Comparison of ENCODE assay signal across 20 cellular contexts in the genomic region with DNA sequence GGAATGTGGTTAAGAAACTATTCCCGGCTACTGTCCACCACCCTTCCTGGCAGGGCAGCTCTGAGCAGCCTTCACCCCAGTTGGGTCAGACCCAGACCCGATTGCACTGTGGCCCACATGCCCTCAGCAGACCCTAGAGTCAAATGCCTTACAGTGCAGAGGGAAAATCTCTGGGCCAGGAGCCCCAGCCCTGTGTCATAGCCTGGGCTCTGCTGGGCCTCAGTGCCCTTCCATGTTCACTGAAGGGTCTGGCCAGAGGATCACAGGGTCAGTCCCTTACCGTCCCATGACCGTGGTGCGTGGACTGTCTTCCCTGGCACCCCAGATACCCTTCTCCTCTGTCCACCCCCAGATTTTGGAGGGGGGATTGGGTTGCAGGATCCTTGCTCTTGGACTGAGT.
DNase-seq lines count a peak whose midpoint lies in the region; ATAC-seq and TF ChIP-seq lines count a peak whose summit lies in the region.
"Had no signal": no experiment of that assay in that cellular context is flagged by ENCODE, and none has a peak within 500 bp of the region (broad histone marks: within the 10 kb centered on the region; RNA-seq: fewer than 3 reads in every experiment).

No MANE protein-coding gene starts in this region.

- no peak for ATAC-seq in GM19395 (IDR thresholded peaks at IDR 0.05; ENCODE audit: unreplicated experiment)
- ATAC-seq: SK-N-SH treated with all-trans-retinoic acid at 6 μM for 48 hours had no signal

- H3K27me3 ChIP-seq in colonic mucosa (no peaks in the 10 kb centered on the region), testis (no peaks in the 10 kb centered on the region)
- H3K27me3 ChIP-seq: uterus had no signal

- no peak overlapping the region for H3K27ac ChIP-seq in colonic mucosa
- no peak overlapping the region for H3K27ac ChIP-seq in testis
- H3K27ac ChIP-seq: KMS-11, uterus, WERI-Rb-1 had no signal

- H3K4me3 ChIP-seq in colonic mucosa (no peak overlapping the region), testis (no peak overlapping the region)
- H3K4me3 ChIP-seq: HAP-1, uterus had no signal

- TF ChIP-seq POLR2A in testis (IDR thresholded peaks at IDR 0.05) = no peak

- no peaks in the 10 kb centered on the region for H3K36me3 ChIP-seq in colonic mucosa
- no peaks in the 10 kb centered on the region for H3K36me3 ChIP-seq in testis (ENCODE audit: low read depth, missing control alignments)
- H3K36me3 ChIP-seq: HAP-1, uterus, WERI-Rb-1 had no signal

- TF ChIP-seq CTCF in colonic mucosa (IDR thresholded peaks at IDR 0.05) = no peak
- TF ChIP-seq CTCF in testis (IDR thresholded peaks at IDR 0.05) = no peak

- DNase-seq in H4 (ENCODE audit: low spot score) (peak; percentile 3), colonic mucosa (peak; percentile 4), myocyte (ENCODE audit: low read depth) (peak; percentile 21), testis (peak; percentile 4), HPDE6-E6E7 (ENCODE audit: extremely low spot score) (no peak), nucleus accumbens (lab: John Stamatoyannopoulos, UW) (no peak)
- DNase-seq: activated naive CD4-positive, alpha-beta T cell treated with anti-CD3 and anti-CD28 coated beads for 36 hours; amygdala; CD8-positive, alpha-beta memory T cell; foreskin fibroblast; GDM1; NCI-H2171 treated with DMSO at 0.1 percent for 48 hours; NCI-H524 treated with DMSO at 0.1 percent for 48 hours; RPMI8226; WERI-Rb-1 had no signal

- no peaks in the 10 kb centered on the region for H3K4me1 ChIP-seq in colonic mucosa
- H3K4me1 ChIP-seq in testis = no peaks in the 10 kb centered on the region
- H3K4me1 ChIP-seq: HAP-1, uterus had no signal

- 85 to 86% methylated on average over 5 of the region's 5 CpGs for WGBS in testis, 2 donors

- intact Hi-C loops in colonic mucosa (cut with DNase I) (no loop called here), testis (cut with DNase I; ENCODE audit: low total_unique reads) (no loop called here)

- H3K9ac ChIP-seq in colonic mucosa (ENCODE audit: low read depth in 2 of 2, low read length in 2 of 2) = no peak overlapping the region
- H3K9ac ChIP-seq: KMS-11 had no signal

- H3K9me3 ChIP-seq in colonic mucosa = no peaks in the 10 kb centered on the region
- H3K9me3 ChIP-seq in testis = no peaks in the 10 kb centered on the region
- H3K9me3 ChIP-seq: HAP-1 had no signal

Comparison
In these comparisons a context has a peak if more than half of its experiments do, and no peak if none do; other contexts are left out.
1. DNase-seq: peak in H4 (single experiment), colonic mucosa (single experiment), myocyte (single experiment) and testis (single experiment); none in HPDE6-E6E7 (single experiment) and nucleus accumbens (0 of 56).